ENCODE assay signal across 12 cellular contexts in the genomic region with DNA sequence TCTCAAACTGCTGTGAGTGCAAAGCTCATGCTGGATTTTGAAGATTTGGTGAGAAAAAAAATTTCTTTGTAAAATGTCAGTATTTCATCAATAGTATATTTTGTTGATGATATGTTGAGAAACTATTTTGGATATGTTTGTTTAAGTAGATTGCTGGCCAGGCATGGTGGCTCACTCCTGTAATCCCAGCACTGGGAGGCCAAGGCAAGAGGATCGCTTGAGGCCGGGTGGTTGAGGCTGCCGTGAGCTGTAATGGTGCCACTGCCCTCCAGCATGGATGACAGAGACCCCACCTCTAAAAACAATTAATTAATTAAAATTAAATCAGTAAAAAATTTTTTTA. TPM values are rescaled to one million over a fixed set of nuclear protein-coding genes. Genes with fewer than 3 reads are reported as not detected.
DNase-seq lines count a peak whose midpoint lies in the region; ATAC-seq and TF ChIP-seq lines count a peak whose summit lies in the region.
"Had no signal": no experiment of that assay in that cellular context is flagged by ENCODE, and none has a peak within 500 bp of the region (broad histone marks: within the 10 kb centered on the region; RNA-seq: fewer than 3 reads in every experiment).

No MANE protein-coding gene starts in this region.

- peak overlapping the region; percentile 50 for H3K4me3 Mint-ChIP-seq in neural progenitor cell

- no peaks in the 10 kb centered on the region for H3K9me2 ChIP-seq in Karpas-422 (replicated peaks; ENCODE audit: insufficient read depth, low read length)

- H4K20me1 ChIP-seq in Karpas-422 (ENCODE audit: insufficient read depth, low read depth, low read length) = no peaks in the 10 kb centered on the region
- no peaks in the 10 kb centered on the region for H4K20me1 ChIP-seq in neural progenitor cell (ENCODE audit: low read depth)

- H3K9me3 ChIP-seq in Karpas-422 (ENCODE audit: low read length) (no peaks in the 10 kb centered on the region), neural progenitor cell (ENCODE audit: low read depth) (no peaks in the 10 kb centered on the region)

- H3K27ac ChIP-seq in ACC112 (ENCODE audit: low read depth, low read length) = peak overlapping the region; percentile 70
- no peak overlapping the region for H3K27ac ChIP-seq in Karpas-422 (ENCODE audit: low read length)
- peak overlapping the region; percentile 93 for H3K27ac ChIP-seq in cingulate gyrus (ENCODE audit: low read depth, low read length)
- no peak overlapping the region for H3K27ac ChIP-seq in neural progenitor cell

- no peak for DNase-seq in Karpas-422
- no peak for DNase-seq in neural progenitor cell (ENCODE audit: low spot score)
- no peak for DNase-seq in HK-2 (ENCODE audit: unreplicated experiment)
- DNase-seq: NCI-H187 treated with DMSO at 0.1 percent for 48 hours, SHP77 treated with DMSO at 0.1 percent for 48 hours had no signal

- peaks cover 19% of the 10 kb centered on the region for H3K9me3 Mint-ChIP-seq in neural progenitor cell

- peaks cover 6% of the 10 kb centered on the region for H3K27me3 Mint-ChIP-seq in neural progenitor cell (ENCODE audit: insufficient read depth, low read depth)

- no peak for TF ChIP-seq CTCF in neural progenitor cell (IDR thresholded peaks at IDR 0.05)

- H3K79me2 ChIP-seq in ACC112 (ENCODE audit: control insufficient read depth, insufficient read depth, low read length, unreplicated experiment) = no peaks in the 10 kb centered on the region
- H3K79me2 ChIP-seq in Karpas-422 (ENCODE audit: low read length) = no peaks in the 10 kb centered on the region
- H3K79me2 ChIP-seq in neural progenitor cell (ENCODE audit: low read depth) = no peaks in the 10 kb centered on the region

- H3F3A ChIP-seq in neural progenitor cell (ENCODE audit: low read depth) = peaks cover 9% of the 10 kb centered on the region

- peaks cover 29% of the 10 kb centered on the region for H3K4me1 ChIP-seq in ACC112 (ENCODE audit: control insufficient read depth, insufficient read depth, low read length, unreplicated experiment)
- peaks cover 12% of the 10 kb centered on the region for H3K4me1 ChIP-seq in Karpas-422 (ENCODE audit: low read length)
- peaks cover 10% of the 10 kb centered on the region for H3K4me1 ChIP-seq in neural progenitor cell

- H2AFZ ChIP-seq in ACC112 (ENCODE audit: low read length, unreplicated experiment) (peak overlapping the region; percentile 30), Karpas-422 (ENCODE audit: low read length) (peak overlapping the region; percentile 69; the same call in 1 of the 2 replicates), neural progenitor cell (replicated peaks) (no peak overlapping the region)

- H3K4me2 ChIP-seq in Karpas-422 (ENCODE audit: low read depth, low read length, poor library complexity, severe bottlenecking) (peak overlapping the region; percentile 47), neural progenitor cell (no peak overlapping the region)

- H3K36me3 Mint-ChIP-seq in neural progenitor cell = peaks cover 4% of the 10 kb centered on the region

- no peak for ATAC-seq in HG03175 (IDR thresholded peaks at IDR 0.05; ENCODE audit: unreplicated experiment)
- no peak for ATAC-seq in GM18870 (IDR thresholded peaks at IDR 0.05; ENCODE audit: unreplicated experiment)
- ATAC-seq in HG02759 (IDR thresholded peaks at IDR 0.05; ENCODE audit: unreplicated experiment) = no peak

- H3K4me3 ChIP-seq in ACC112 (ENCODE audit: low read depth, low read length) (peak overlapping the region; percentile 32; the same call in 1 of the 2 replicates), Karpas-422 (ENCODE audit: low read length) (no peak overlapping the region), neural progenitor cell (no peak overlapping the region)

- H3K4me1 Mint-ChIP-seq in neural progenitor cell = peaks cover 43% of the 10 kb centered on the region

- H3K36me3 ChIP-seq in ACC112 (ENCODE audit: insufficient read depth, low read length) = no peaks in the 10 kb centered on the region
- no peaks in the 10 kb centered on the region for H3K36me3 ChIP-seq in Karpas-422 (ENCODE audit: insufficient read depth, low read length)
- H3K36me3 ChIP-seq in neural progenitor cell = no peaks in the 10 kb centered on the region

- no peak overlapping the region for H3K27ac Mint-ChIP-seq in neural progenitor cell

- H3K9ac ChIP-seq in Karpas-422 (ENCODE audit: low read length) (peak overlapping the region; percentile 50; the same call in 1 of the 2 replicates), neural progenitor cell (no peak overlapping the region)

- no peaks in the 10 kb centered on the region for H3K27me3 ChIP-seq in ACC112 (ENCODE audit: insufficient read depth, low read length)
- no peaks in the 10 kb centered on the region for H3K27me3 ChIP-seq in Karpas-422 (ENCODE audit: low read length)
- H3K27me3 ChIP-seq in neural progenitor cell = no peaks in the 10 kb centered on the region

RNA-seq across cellular contexts. Expression of a gene that starts 6.9 kb away (rescaled TPM):
- total RNA-seq in Karpas-422 (2014; rRNA removed; shearing (Covaris generic); ENCODE audit: low replicate concordance) = 1.7 TPM in 1 of 2 replicates, not detected in the other
- 19.8 and 61.7 TPM in 2 replicates for total RNA-seq in neural progenitor cell (ENCODE audit: low replicate concordance)

RNA-seq across cellular contexts. Expression of a gene that starts 13.7 kb away (rescaled TPM):
- 125 and 216 TPM in 2 replicates for total RNA-seq in Karpas-422 (2014; rRNA removed; shearing (Covaris generic); ENCODE audit: low replicate concordance)
- total RNA-seq in neural progenitor cell (ENCODE audit: low replicate concordance) = 13.3 and 48.6 TPM in 2 replicates

RNA-seq across cellular contexts. Expression of a gene that starts 19.9 kb away (rescaled TPM):
- 18.5 and 19.4 TPM in 2 replicates for total RNA-seq in Karpas-422 (2014; rRNA removed; shearing (Covaris generic); ENCODE audit: low replicate concordance)
- 10.5 and 63.9 TPM in 2 replicates for total RNA-seq in neural progenitor cell (ENCODE audit: low replicate concordance)

RNA-seq across cellular contexts. Expression of a gene that starts 28.2 kb away (rescaled TPM):
- not detected in 2 replicates for total RNA-seq in Karpas-422 (2014; rRNA removed; shearing (Covaris generic); ENCODE audit: low replicate concordance)
- not detected in 2 replicates for total RNA-seq in neural progenitor cell (ENCODE audit: low replicate concordance)
- total RNA-seq: fibroblast of villous mesenchyme, myocyte had no signal

RNA-seq across cellular contexts. Expression of a gene that starts 38.6 kb away (rescaled TPM):
- total RNA-seq in Karpas-422 (2014; rRNA removed; shearing (Covaris generic); ENCODE audit: low replicate concordance) = 17.0 and 24.2 TPM in 2 replicates
- total RNA-seq in neural progenitor cell (ENCODE audit: low replicate concordance) = 20.5 and 44.4 TPM in 2 replicates

Comparison
In these comparisons a context has a peak if more than half of its experiments do, and no peak if none do; other contexts are left out.
1. H3K27ac ChIP-seq: peak in ACC112 (single experiment) and cingulate gyrus (single experiment); none in Karpas-422 (single experiment) and neural progenitor cell (single experiment).